Comparison of ENCODE assay signal across 26 cellular contexts in genomic region chr18:9811978-9812377, GRCh38.
"Had no signal": no experiment of that assay in that cellular context is flagged by ENCODE, and none has a peak within 500 bp of the region (broad histone marks: within the 10 kb centered on the region; RNA-seq: fewer than 3 reads in every experiment).

No MANE protein-coding gene starts in this region.

- H3K4me2 ChIP-seq: SK-N-SH had no signal

- H3K27ac Mint-ChIP-seq: activated B cell treated with CpG ODN at 0.5 μM for 24 hours; activated CD4-positive, alpha-beta T cell treated with anti-CD3 and anti-CD28 coated beads, Interleukin-2, amount 10 ng/mL, durations not matched to agents 24 days and 14 days; activated CD8-positive, alpha-beta memory T cell treated with anti-CD3 and anti-CD28 coated beads, Interleukin-2, amount 10 ng/mL, durations not matched to agents 7 days and 5 days; activated naive CD4-positive, alpha-beta T cell treated with anti-CD3 and anti-CD28 coated beads for 36 hours; activated naive CD8-positive, alpha-beta T cell; activated T-cell treated with anti-CD3 and anti-CD28 coated beads, Interleukin-2, amount 50 U/mL, for 24 hours; activated T-helper 1 cell treated with anti-CD3 and anti-CD28 coated beads, Interleukin-12 subunit alpha, Interleukin-12 subunit beta, Interleukin-2, Interleukin-4 antibody, amounts not matched to agents 30 ng/mL and 10 ng/mL and 1 ng/mL, durations not matched to agents 14 hours and 24 hours and 36 hours; T-helper 1 cell treated with Interleukin-12 subunit alpha and Interleukin-12 subunit beta and Interleukin-4 antibody, amounts not matched to agents 30 μg/mL and 1 μg/mL, for 36 hours had no signal

- ATAC-seq: activated CD8-positive, alpha-beta memory T cell treated with anti-CD3 and anti-CD28 coated beads, Interleukin-2, amount 10 ng/mL, durations not matched to agents 7 days and 5 days had no signal

- H3K36me3 ChIP-seq: brain microvascular endothelial cell, cardiac muscle cell, SJCRH30 had no signal

- DNase-seq: activated B cell treated with CpG ODN at 0.5 μM for 24 hours; activated CD4-positive, alpha-beta T cell treated with anti-CD3 and anti-CD28 coated beads for 1 hour; activated CD4-positive, alpha-beta T cell treated with anti-CD3 and anti-CD28 coated beads, Interleukin-2, amount 10 ng/mL, durations not matched to agents 24 days and 14 days; activated CD4-positive, alpha-beta T cell treated with anti-CD3 and anti-CD28 coated beads, Interleukin-2, amount 50 U/mL, for 48 hours; activated CD8-positive, alpha-beta memory T cell treated with anti-CD3 and anti-CD28 coated beads, Interleukin-2, amount 10 ng/mL, durations not matched to agents 7 days and 5 days; activated gamma-delta T cell; activated naive CD4-positive, alpha-beta T cell treated with anti-CD3 and anti-CD28 coated beads for 36 hours; activated T-cell treated with anti-CD3 and anti-CD28 coated beads, Interleukin-2, amount 50 U/mL, for 24 hours; amygdala; brain microvascular endothelial cell; Kasumi-1; KBM-7; NCI-H1105 treated with DMSO at 0.1 percent for 48 hours; NCI-H1436 treated with DMSO at 0.1 percent for 48 hours; NCI-H187; NCI-H2081; NCI-H446; NCI-H524; Right ventricle myocardium superior; RPMI8226; SJCRH30; SK-N-SH had no signal

- H3K9ac ChIP-seq: SK-N-SH had no signal

- H3K4me3 Mint-ChIP-seq: activated B cell treated with CpG ODN at 0.5 μM for 24 hours; activated CD4-positive, alpha-beta T cell treated with anti-CD3 and anti-CD28 coated beads, Interleukin-2, amount 10 ng/mL, durations not matched to agents 24 days and 14 days; activated CD8-positive, alpha-beta memory T cell treated with anti-CD3 and anti-CD28 coated beads, Interleukin-2, amount 10 ng/mL, durations not matched to agents 7 days and 5 days; activated naive CD4-positive, alpha-beta T cell treated with anti-CD3 and anti-CD28 coated beads for 36 hours; activated naive CD8-positive, alpha-beta T cell; activated T-cell treated with anti-CD3 and anti-CD28 coated beads, Interleukin-2, amount 50 U/mL, for 24 hours; activated T-helper 1 cell treated with anti-CD3 and anti-CD28 coated beads, Interleukin-12 subunit alpha, Interleukin-12 subunit beta, Interleukin-2, Interleukin-4 antibody, amounts not matched to agents 30 ng/mL and 10 ng/mL and 1 ng/mL, durations not matched to agents 14 hours and 24 hours and 36 hours; T-helper 1 cell treated with Interleukin-12 subunit alpha and Interleukin-12 subunit beta and Interleukin-4 antibody, amounts not matched to agents 30 μg/mL and 1 μg/mL, for 36 hours had no signal

- H3K4me1 Mint-ChIP-seq: activated B cell treated with CpG ODN at 0.5 μM for 24 hours; activated CD4-positive, alpha-beta T cell treated with anti-CD3 and anti-CD28 coated beads, Interleukin-2, amount 10 ng/mL, durations not matched to agents 24 days and 14 days; activated CD8-positive, alpha-beta memory T cell treated with anti-CD3 and anti-CD28 coated beads, Interleukin-2, amount 10 ng/mL, durations not matched to agents 7 days and 5 days had no signal

- H3K27me3 Mint-ChIP-seq: activated B cell treated with CpG ODN at 0.5 μM for 24 hours had no signal

- H3K4me3 ChIP-seq: cardiac muscle cell, SJCRH30 had no signal

- H3K9me3 Mint-ChIP-seq: activated B cell treated with CpG ODN at 0.5 μM for 24 hours; activated CD4-positive, alpha-beta T cell treated with anti-CD3 and anti-CD28 coated beads, Interleukin-2, amount 10 ng/mL, durations not matched to agents 24 days and 14 days; activated naive CD4-positive, alpha-beta T cell treated with anti-CD3 and anti-CD28 coated beads for 36 hours; activated T-cell treated with anti-CD3 and anti-CD28 coated beads, Interleukin-2, amount 50 U/mL, for 24 hours; activated T-helper 1 cell treated with anti-CD3 and anti-CD28 coated beads, Interleukin-12 subunit alpha, Interleukin-12 subunit beta, Interleukin-2, Interleukin-4 antibody, amounts not matched to agents 30 ng/mL and 10 ng/mL and 1 ng/mL, durations not matched to agents 14 hours and 24 hours and 36 hours; T-helper 1 cell treated with Interleukin-12 subunit alpha and Interleukin-12 subunit beta and Interleukin-4 antibody, amounts not matched to agents 30 μg/mL and 1 μg/mL, for 36 hours had no signal

- H3K27ac ChIP-seq: brain microvascular endothelial cell, cardiac muscle cell, SJCRH30 had no signal

- H3K27me3 ChIP-seq: brain microvascular endothelial cell, cardiac muscle cell, SJCRH30 had no signal

- H3K9me3 ChIP-seq: SJCRH30, SK-N-SH had no signal

- H3K36me3 Mint-ChIP-seq: activated CD8-positive, alpha-beta memory T cell treated with anti-CD3 and anti-CD28 coated beads, Interleukin-2, amount 10 ng/mL, durations not matched to agents 7 days and 5 days; activated naive CD8-positive, alpha-beta T cell had no signal
